9 cellular contexts compared by ENCODE assay signal in genomic region chr11:127493330-127493729, GRCh38.
DNase-seq lines count a peak whose midpoint lies in the region; ATAC-seq and TF ChIP-seq lines count a peak whose summit lies in the region.
"Had no signal": no experiment of that assay in that cellular context is flagged by ENCODE, and none has a peak within 500 bp of the region (broad histone marks: within the 10 kb centered on the region; RNA-seq: fewer than 3 reads in every experiment).

No MANE protein-coding gene starts in this region.

- intact Hi-C loops in sciatic nerve (cut with DNase I), result no loop called here

- H3K36me3 ChIP-seq in RWPE2 (ENCODE audit: low read depth) (no peaks in the 10 kb centered on the region), kidney epithelial cell (ENCODE audit: control insufficient read depth, insufficient read depth, low read length) (no peaks in the 10 kb centered on the region)
- H3K36me3 ChIP-seq: thoracic aorta had no signal

- DNase-seq in ELR (ENCODE audit: low read depth) (peak; percentile 52), RWPE2 (ENCODE audit: low spot score) (no peak), kidney epithelial cell (ENCODE audit: low read depth) (no peak), left lobe of liver (ENCODE audit: low spot score) (no peak), sciatic nerve (ENCODE audit: low spot score) (no peak), NK-92 (lab: John Stamatoyannopoulos, UW; ENCODE audit: unreplicated experiment) (no peak)

- no peaks in the 10 kb centered on the region for H3K9me3 ChIP-seq in RWPE2 (ENCODE audit: severe bottlenecking)

- H3K27me3 ChIP-seq in RWPE2 (ENCODE audit: insufficient read depth, poor library complexity, severe bottlenecking), result no peaks in the 10 kb centered on the region
- no peaks in the 10 kb centered on the region for H3K27me3 ChIP-seq in kidney epithelial cell (ENCODE audit: control insufficient read depth, insufficient read depth, low read length)

- H3K27ac ChIP-seq in RWPE2 (ENCODE audit: poor library complexity, severe bottlenecking), result no peak overlapping the region
- H3K27ac ChIP-seq: thoracic aorta had no signal

- no peak overlapping the region for H3K4me3 ChIP-seq in RWPE2 (ENCODE audit: severe bottlenecking)
- H3K4me3 ChIP-seq in kidney epithelial cell (ENCODE audit: low read depth, low read length), result no peak overlapping the region
- H3K4me3 ChIP-seq: thoracic aorta had no signal

- no peaks in the 10 kb centered on the region for H3K4me1 ChIP-seq in RWPE2 (ENCODE audit: insufficient read depth, poor library complexity, severe bottlenecking)

- ATAC-seq in HG03432 (IDR thresholded peaks at IDR 0.05; ENCODE audit: unreplicated experiment) (peak; percentile 65), RWPE2 (ENCODE audit: low read depth) (peak; percentile 46; the same call in 1 of the 3 replicates), HG02588 (IDR thresholded peaks at IDR 0.05; ENCODE audit: unreplicated experiment) (no peak), left lobe of liver (no peak), sciatic nerve (no peak)

- TF ChIP-seq CTCF in RWPE2 (IDR thresholded peaks at IDR 0.05; ENCODE audit: poor library complexity, severe bottlenecking), result peak; percentile 71
- peak; percentile 50 for TF ChIP-seq CTCF in kidney epithelial cell (IDR thresholded peaks at IDR 0.05; ENCODE audit: insufficient read depth, low read length, poor library complexity, severe bottlenecking)

Comparison
In these comparisons a context has a peak if more than half of its experiments do, and no peak if none do; other contexts are left out.
1. ATAC-seq: peak in HG03432 (single experiment) and RWPE2 (single experiment); none in HG02588 (single experiment), left lobe of liver (single experiment) and sciatic nerve (single experiment).